ENCODE assay signal across 11 cellular contexts in the genomic region with DNA sequence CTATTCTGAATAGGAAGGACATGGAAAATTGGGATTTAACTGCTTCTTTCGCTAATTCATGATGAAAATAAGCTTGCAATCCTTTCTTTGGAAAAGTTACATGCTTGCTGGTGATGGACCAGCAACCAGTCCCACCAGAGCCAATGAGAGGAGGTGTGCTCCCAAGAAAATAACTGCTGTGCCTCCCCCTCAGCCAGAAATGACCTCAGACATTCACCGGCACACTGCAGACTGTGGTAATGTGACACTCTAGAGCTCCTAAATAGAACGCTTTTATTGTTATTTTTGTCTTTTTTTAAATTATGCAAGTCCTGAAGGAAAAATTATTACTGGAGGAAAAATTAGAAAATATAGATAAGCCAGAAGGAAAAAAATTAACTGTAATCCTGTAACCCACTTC. TPM values are rescaled to one million over a fixed set of nuclear protein-coding genes. Genes with fewer than 3 reads are reported as not detected.
DNase-seq lines count a peak whose midpoint lies in the region; ATAC-seq, FAIRE-seq and TF ChIP-seq lines count a peak whose summit lies in the region.
"Had no signal": no experiment of that assay in that cellular context is flagged by ENCODE, and none has a peak within 500 bp of the region (broad histone marks: within the 10 kb centered on the region; RNA-seq: fewer than 3 reads in every experiment).

No MANE protein-coding gene starts in this region.

- no peaks in the 10 kb centered on the region for H3K9me3 ChIP-seq in A549
- H3K9me3 ChIP-seq in breast epithelium, result no peaks in the 10 kb centered on the region
- H3K9me3 ChIP-seq in mucosa of rectum (ENCODE audit: control insufficient read depth in 2 of 2, low read length in 2 of 2), result no peaks in the 10 kb centered on the region
- no peaks in the 10 kb centered on the region for H3K9me3 ChIP-seq in effector memory CD4-positive, alpha-beta T cell (ENCODE audit: control insufficient read depth, low read length)
- H3K9me3 ChIP-seq: Caco-2 had no signal

- H4K20me1 ChIP-seq in KMS-11 (ENCODE audit: insufficient read depth), result no peaks in the 10 kb centered on the region

- H3K4me1 ChIP-seq in A549 (peaks cover 74% of the 10 kb centered on the region), KMS-11 (ENCODE audit: low read depth, poor library complexity, severe bottlenecking) (peaks cover 59% of the 10 kb centered on the region), breast epithelium (no peaks in the 10 kb centered on the region), mucosa of rectum (ENCODE audit: control insufficient read depth in 2 of 2, insufficient read depth in 2 of 2, low read length in 2 of 2) (peaks cover 49 to 70% of the 10 kb centered on the region in 2 donors)
- peaks cover 16% of the 10 kb centered on the region for H3K4me1 ChIP-seq in effector memory CD4-positive, alpha-beta T cell (ENCODE audit: control insufficient read depth, insufficient read depth, low read length, poor library complexity, severe bottlenecking)

- FAIRE-seq in A549 (lab: Jason Lieb, UNC), result no peak

- no peak overlapping the region for H3K4me3 Mint-ChIP-seq in effector memory CD8-positive, alpha-beta T cell

- no peak overlapping the region for H3K27ac Mint-ChIP-seq in effector memory CD8-positive, alpha-beta T cell
- H3K27ac Mint-ChIP-seq: activated naive CD4-positive, alpha-beta T cell treated with anti-CD3 and anti-CD28 coated beads, Interleukin-2, amount 10 ng/mL, durations not matched to agents 7 days and 5 days had no signal

- no peak overlapping the region; a peak in 1 of 6 replicates for H3K27ac ChIP-seq in A549
- no peak overlapping the region for H3K27ac ChIP-seq in KMS-11
- H3K27ac ChIP-seq in breast epithelium, result no peak overlapping the region
- H3K27ac ChIP-seq in mucosa of rectum (ENCODE audit: low read depth in 2 of 2, low read length in 2 of 2), result peak overlapping the region; percentile 63 to 96
- no peak overlapping the region for H3K27ac ChIP-seq in effector memory CD4-positive, alpha-beta T cell (ENCODE audit: insufficient read depth, low read length, poor library complexity, severe bottlenecking)

- no peaks in the 10 kb centered on the region for H3K9me3 Mint-ChIP-seq in effector memory CD8-positive, alpha-beta T cell
- H3K9me3 Mint-ChIP-seq: activated naive CD4-positive, alpha-beta T cell treated with anti-CD3 and anti-CD28 coated beads, Interleukin-2, amount 10 ng/mL, durations not matched to agents 7 days and 5 days had no signal

- DNase-seq in A549 (ENCODE audit: low read depth in 1 of 2, low spot score in 1 of 2) (no peak), breast epithelium (ENCODE audit: low spot score in 2 of 2) (peak in 1 of 2 donors; percentile 11), hepatic stellate cell (ENCODE audit: low spot score) (no peak)
- no peak for DNase-seq in effector memory CD8-positive, alpha-beta T cell
- DNase-seq in effector memory CD4-positive, alpha-beta T cell, result no peak
- DNase-seq: activated naive CD4-positive, alpha-beta T cell treated with anti-CD3 and anti-CD28 coated beads, Interleukin-2, amount 10 ng/mL, durations not matched to agents 7 days and 5 days; Caco-2; NCI-H69 had no signal

- TF ChIP-seq POLR2A in A549 (IDR thresholded peaks at IDR 0.05; ENCODE audit: low read length) (no peak), breast epithelium (IDR thresholded peaks at IDR 0.05) (no peak)

- H3K27me3 Mint-ChIP-seq in effector memory CD8-positive, alpha-beta T cell, result no peaks in the 10 kb centered on the region

- WGBS in A549 (ENCODE audit: missing lambda C conversion rate), result 89% methylated on average over 3 of the region's 3 CpGs

- ATAC-seq in A549 (no peak), HG03439 (IDR thresholded peaks at IDR 0.05; ENCODE audit: unreplicated experiment) (no peak)
- ATAC-seq in effector memory CD8-positive, alpha-beta T cell (replicated peaks), result no peak

- intact Hi-C loops in breast epithelium (cut with DNase I; ENCODE audit: low total_unique reads), result no loop called here

- no peaks in the 10 kb centered on the region for H3K27me3 ChIP-seq in KMS-11 (ENCODE audit: insufficient read depth, low read depth)
- H3K27me3 ChIP-seq in breast epithelium, result no peaks in the 10 kb centered on the region
- no peaks in the 10 kb centered on the region for H3K27me3 ChIP-seq in mucosa of rectum (ENCODE audit: control insufficient read depth in 2 of 2, insufficient read depth in 2 of 2, low read length in 2 of 2)
- no peaks in the 10 kb centered on the region for H3K27me3 ChIP-seq in effector memory CD4-positive, alpha-beta T cell (replicated peaks; ENCODE audit: control insufficient read depth, insufficient read depth, low read length, poor library complexity, severe bottlenecking)

- peak overlapping the region; percentile 87 for H3K4me2 ChIP-seq in A549
- peak overlapping the region; percentile 89; the same call in 1 of the 2 replicates for H3K4me2 ChIP-seq in KMS-11

- no peak for TF ChIP-seq EP300 in A549 (IDR thresholded peaks at IDR 0.05)

- peak overlapping the region; percentile 82; the same call in 2 of the 3 replicates for H3K4me3 ChIP-seq in A549
- no peak overlapping the region for H3K4me3 ChIP-seq in KMS-11 (IDR thresholded peaks at IDR 0.05; ENCODE audit: insufficient read depth, low read depth, low read length)
- peak overlapping the region in 2 of 3 donors; percentile 94 to 99 for H3K4me3 ChIP-seq in breast epithelium
- H3K4me3 ChIP-seq in mucosa of rectum (ENCODE audit: low read length in 2 of 2), result peak overlapping the region; percentile 91 to 93
- no peak overlapping the region for H3K4me3 ChIP-seq in effector memory CD4-positive, alpha-beta T cell (ENCODE audit: insufficient read depth, low read depth, low read length, poor library complexity, severe bottlenecking)

- TF ChIP-seq CTCF in A549 (IDR thresholded peaks at IDR 0.05), result no peak
- TF ChIP-seq CTCF in KMS-11 (conservative IDR thresholded peaks at IDR 0.05; ENCODE audit: low read depth, low read length), result no peak
- no peak for TF ChIP-seq CTCF in breast epithelium (IDR thresholded peaks at IDR 0.05)

- H3K4me1 Mint-ChIP-seq in effector memory CD8-positive, alpha-beta T cell (ENCODE audit: low read depth in 2 of 2), result peaks cover 30 to 41% of the 10 kb centered on the region in 2 donors

- no peak overlapping the region for H3K9ac ChIP-seq in KMS-11
- peak overlapping the region in 1 of 2 donors; percentile 92 for H3K9ac ChIP-seq in mucosa of rectum (ENCODE audit: low read depth in 1 of 2, low read length in 2 of 2)

- no peak overlapping the region for H2AFZ ChIP-seq in KMS-11 (ENCODE audit: low read depth)

- H3K79me2 ChIP-seq in KMS-11 (ENCODE audit: insufficient read depth, low read depth), result peaks cover 53% of the 10 kb centered on the region

- peaks cover 8% of the 10 kb centered on the region for H3K36me3 Mint-ChIP-seq in effector memory CD8-positive, alpha-beta T cell (ENCODE audit: insufficient read depth)

- TF ChIP-seq RAD21 in A549 (conservative IDR thresholded peaks at IDR 0.05 in 1 of 2, IDR thresholded peaks at IDR 0.05 in 1 of 2), result no peak

- POLR2A ChIA-PET in A549 (lab: Yijun Ruan, JAX), result no interaction called here

- CTCF ChIA-PET in A549 (lab: Yijun Ruan, JAX), result interaction anchor here (0.9 to 11.8 kb wide), 8 partner anchors 11 to 173 kb away, joined by 3 to 300 read pairs (median 4); no protein-coding TSS in a partner anchor

- H3K36me3 ChIP-seq in KMS-11 (ENCODE audit: insufficient read depth) (no peaks in the 10 kb centered on the region), breast epithelium (no peaks in the 10 kb centered on the region), mucosa of rectum (ENCODE audit: control insufficient read depth in 2 of 2, insufficient read depth in 2 of 2, low read length in 2 of 2) (peaks cover 4 to 9% of the 10 kb centered on the region in 2 donors)
- no peaks in the 10 kb centered on the region for H3K36me3 ChIP-seq in effector memory CD4-positive, alpha-beta T cell (ENCODE audit: control insufficient read depth, insufficient read depth, low read length)

TF ChIP-seq in A549, 52 proteins besides CTCF, POLR2A, EP300 and RAD21 (continues in another document):
- TF ChIP-seq MAZ (IDR thresholded peaks at IDR 0.05; ENCODE audit: borderline replicate concordance, low read depth, low read length) (no peak), GATA3 (IDR thresholded peaks at IDR 0.05; ENCODE audit: borderline replicate concordance) (no peak), POLR2AphosphoS2 (conservative IDR thresholded peaks at IDR 0.05; ENCODE audit: low read length) (no peak), NR3C1 (IDR thresholded peaks at IDR 0.05) (no peak), CBX2 (IDR thresholded peaks at IDR 0.05; ENCODE audit: borderline replicate concordance, low read depth) (no peak), JUNB (IDR thresholded peaks at IDR 0.05) (no peak), ZNF302 (CRISPR knock-in tag; IDR thresholded peaks at IDR 0.05) (no peak)
- TF ChIP-seq, protein P1, sequence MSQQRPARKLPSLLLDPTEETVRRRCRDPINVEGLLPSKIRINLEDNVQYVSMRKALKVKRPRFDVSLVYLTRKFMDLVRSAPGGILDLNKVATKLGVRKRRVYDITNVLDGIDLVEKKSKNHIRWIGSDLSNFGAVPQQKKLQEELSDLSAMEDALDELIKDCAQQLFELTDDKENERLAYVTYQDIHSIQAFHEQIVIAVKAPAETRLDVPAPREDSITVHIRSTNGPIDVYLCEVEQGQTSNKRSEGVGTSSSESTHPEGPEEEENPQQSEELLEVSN (IDR thresholded peaks at IDR 0.05; ENCODE audit: borderline replicate concordance, low read depth), result no peak

RNA-seq across cellular contexts. Expression of a gene that starts 2.6 kb away (rescaled TPM):
- 100 and 113 TPM in 2 replicates for polyA plus RNA-seq in A549 (2011; rRNA removed)
- polyA plus RNA-seq in A549 (2012; cell fraction: cytosol; rRNA removed), result 80.7 and 98.5 TPM in 2 replicates
- 252 and 288 TPM in 2 replicates for polyA plus RNA-seq in A549 (2012; cell fraction: nucleus; rRNA removed)
- 85.5 to 93.7 TPM (median 93.2 TPM) in 3 replicates for polyA plus RNA-seq in A549 (2017; fragmentation: RNase III; extraction: RNeasy Plus Mini Kit Qiagen cat#74134 plus additional on column Dnase treatment)
- polyA minus RNA-seq in A549 (2011; rRNA and poly(A)+ RNA removed), result 178 and 188 TPM in 2 replicates
- 100 to 1,000 TPM in 2 of 3 donors, 10 to 100 TPM in 1; 95.7 to 128 (median 121) TPM for total RNA-seq in breast epithelium

RNA-seq across cellular contexts. Expression of a gene that starts 55.0 kb away (rescaled TPM):
- polyA plus RNA-seq in A549 (2011; rRNA removed) (85.7 and 95.4 TPM in 2 replicates), A549 (2017; fragmentation: RNase III; extraction: RNeasy Plus Mini Kit Qiagen cat#74134 plus additional on column Dnase treatment) (86.9 to 90.0 TPM (median 87.0 TPM) in 3 replicates)
- polyA plus RNA-seq in A549 (2012; cell fraction: cytosol; rRNA removed), result 121 and 136 TPM in 2 replicates
- 433 and 486 TPM in 2 replicates for polyA plus RNA-seq in A549 (2012; cell fraction: nucleus; rRNA removed)
- 77.7 and 83.6 TPM in 2 replicates for polyA minus RNA-seq in A549 (2011; rRNA and poly(A)+ RNA removed)
- total RNA-seq in breast epithelium, result 10 to 100 TPM; 45.8 to 77.6 (median 71.1) TPM

Comparison
In these comparisons a context has a peak if more than half of its experiments do, and no peak if none do; other contexts are left out.
1. H3K27ac ChIP-seq: peak in mucosa of rectum (2 of 2); none in A549 (0 of 2), KMS-11 (single experiment), breast epithelium (0 of 2) and effector memory CD4-positive, alpha-beta T cell (single experiment).
2. H3K4me3 ChIP-seq: peak in A549 (single experiment), breast epithelium (2 of 3) and mucosa of rectum (2 of 2); none in KMS-11 (single experiment) and effector memory CD4-positive, alpha-beta T cell (single experiment).